ENCODE assay signal across 1 cellular context in the genomic region with DNA sequence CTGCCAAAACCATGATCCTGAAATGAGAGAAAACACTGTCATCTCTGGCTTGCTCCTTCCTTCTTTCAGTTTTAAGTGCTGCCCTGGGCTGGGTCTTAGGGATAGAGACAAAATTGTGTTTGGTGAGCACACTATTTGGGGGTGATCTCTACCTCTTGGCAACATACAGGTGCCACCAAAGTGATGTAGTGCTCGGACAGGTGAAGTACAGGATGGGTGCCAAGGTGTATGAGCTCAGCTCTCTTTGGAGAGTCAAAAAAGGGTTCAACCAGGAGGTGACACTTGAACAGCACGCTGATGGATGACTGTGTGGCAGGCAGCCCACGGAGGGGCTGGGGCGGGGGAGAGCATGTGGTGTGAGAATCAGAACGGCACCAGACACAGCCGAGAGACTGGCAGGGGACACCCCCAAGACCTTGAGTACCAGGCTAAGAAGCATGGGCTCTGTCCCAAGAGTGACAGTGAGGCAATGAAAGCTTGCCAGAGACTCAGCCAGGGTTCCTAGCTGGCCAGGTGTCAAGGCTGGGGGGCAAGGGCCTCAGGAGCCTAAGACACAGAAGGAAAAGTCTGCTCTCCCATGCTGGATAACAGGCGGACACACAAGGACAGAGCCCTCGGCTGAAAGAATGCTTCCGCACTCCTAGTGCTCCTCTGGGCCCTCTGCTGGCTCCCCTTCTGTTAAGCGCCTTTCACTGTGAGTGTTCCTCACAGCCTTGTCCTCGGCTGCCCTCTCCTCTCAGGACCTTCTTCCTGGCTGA.
TF ChIP-seq lines count a peak whose summit lies in the region.

No MANE protein-coding gene starts in this region.

TF ChIP-seq in GM23338, 12 proteins besides CTCF, POLR2A, EP300 and RAD21:
- no peak for TF ChIP-seq CREB1 (CRISPR knock-in tag; IDR thresholded peaks at IDR 0.05; ENCODE audit: low read depth)
- TF ChIP-seq EZH2phosphoT487 (IDR thresholded peaks at IDR 0.05; ENCODE audit: unreplicated experiment) = no peak
- no peak for TF ChIP-seq POLR2AphosphoS5 (IDR thresholded peaks at IDR 0.05; ENCODE audit: low read depth)
- TF ChIP-seq EZH2 (IDR thresholded peaks at IDR 0.05; ENCODE audit: low read depth, unreplicated experiment) = no peak
- TF ChIP-seq ZNF331 (CRISPR knock-in tag; IDR thresholded peaks at IDR 0.05; ENCODE audit: low read depth) = no peak
- no peak for TF ChIP-seq JUNB (IDR thresholded peaks at IDR 0.05; ENCODE audit: unreplicated experiment)
- no peak for TF ChIP-seq ZNF114 (CRISPR knock-in tag; IDR thresholded peaks at IDR 0.05)
- no peak for TF ChIP-seq REST (IDR thresholded peaks at IDR 0.05; ENCODE audit: unreplicated experiment)
- TF ChIP-seq STAT1 (IDR thresholded peaks at IDR 0.05; ENCODE audit: unreplicated experiment) = no peak
- no peak for TF ChIP-seq NANOG (IDR thresholded peaks at IDR 0.05; ENCODE audit: borderline replicate concordance)
- TF ChIP-seq, protein P1, sequence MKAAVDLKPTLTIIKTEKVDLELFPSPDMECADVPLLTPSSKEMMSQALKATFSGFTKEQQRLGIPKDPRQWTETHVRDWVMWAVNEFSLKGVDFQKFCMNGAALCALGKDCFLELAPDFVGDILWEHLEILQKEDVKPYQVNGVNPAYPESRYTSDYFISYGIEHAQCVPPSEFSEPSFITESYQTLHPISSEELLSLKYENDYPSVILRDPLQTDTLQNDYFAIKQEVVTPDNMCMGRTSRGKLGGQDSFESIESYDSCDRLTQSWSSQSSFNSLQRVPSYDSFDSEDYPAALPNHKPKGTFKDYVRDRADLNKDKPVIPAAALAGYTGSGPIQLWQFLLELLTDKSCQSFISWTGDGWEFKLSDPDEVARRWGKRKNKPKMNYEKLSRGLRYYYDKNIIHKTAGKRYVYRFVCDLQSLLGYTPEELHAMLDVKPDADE (IDR thresholded peaks at IDR 0.05) = no peak
- TF ChIP-seq ZNF462 (CRISPR knock-in tag; IDR thresholded peaks at IDR 0.05) = no peak
